ENCODE assay signal across 21 cellular contexts in the genomic region with DNA sequence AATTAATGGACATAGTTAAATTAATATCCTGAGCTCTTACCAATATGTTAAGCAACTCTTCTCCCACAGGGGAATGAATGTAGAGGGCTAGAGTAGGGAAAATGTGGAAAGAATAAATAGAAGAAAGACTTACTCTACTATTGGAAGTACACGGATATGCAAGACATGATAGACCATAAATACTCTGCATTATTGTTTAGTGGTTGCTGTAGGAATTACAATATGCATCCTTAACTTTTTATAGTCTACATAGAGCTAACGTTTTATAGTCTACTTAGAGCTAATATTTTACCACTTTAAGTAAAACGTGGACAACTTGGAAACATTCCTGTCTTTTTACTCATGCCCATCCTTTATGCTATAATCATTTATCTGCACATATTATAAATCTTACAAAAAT.
DNase-seq lines count a peak whose midpoint lies in the region; ATAC-seq and TF ChIP-seq lines count a peak whose summit lies in the region.
"Had no signal": no experiment of that assay in that cellular context is flagged by ENCODE, and none has a peak within 500 bp of the region (broad histone marks: within the 10 kb centered on the region; RNA-seq: fewer than 3 reads in every experiment).

No MANE protein-coding gene starts in this region.

- no peaks in the 10 kb centered on the region for H3K36me3 ChIP-seq in HCT116 (ENCODE audit: control insufficient read depth in 1 of 2, insufficient read depth in 2 of 2, low read length in 2 of 2)
- no peaks in the 10 kb centered on the region for H3K36me3 ChIP-seq in endodermal cell (ENCODE audit: control insufficient read depth, insufficient read depth, low read length)
- no peaks in the 10 kb centered on the region for H3K36me3 ChIP-seq in neuronal stem cell (replicated peaks in 1 of 2; ENCODE audit: control insufficient read depth in 2 of 2, insufficient read depth in 2 of 2, low read length in 2 of 2)
- H3K36me3 ChIP-seq in transverse colon, result no peaks in the 10 kb centered on the region
- H3K36me3 ChIP-seq: SJCRH30 had no signal

- BruUV-seq in HCT116 (replicated peaks; lab: Mats Ljungman, UMichigan), result no TSS peak

- no peaks in the 10 kb centered on the region for H4K20me1 ChIP-seq in HCT116 (ENCODE audit: insufficient read depth)

- no peaks in the 10 kb centered on the region for H3K9me3 ChIP-seq in HCT116 (ENCODE audit: control insufficient read depth in 1 of 2, insufficient read depth in 1 of 2, low read depth in 1 of 2, low read length in 2 of 2)
- H3K9me3 ChIP-seq in endodermal cell (ENCODE audit: control insufficient read depth, low read length), result no peaks in the 10 kb centered on the region
- H3K9me3 ChIP-seq in neuronal stem cell (replicated peaks in 1 of 2; ENCODE audit: control insufficient read depth in 2 of 2, insufficient read depth in 1 of 2, low read depth in 1 of 2, low read length in 2 of 2), result no peaks in the 10 kb centered on the region
- H3K9me3 ChIP-seq in transverse colon, result no peaks in the 10 kb centered on the region
- H3K9me3 ChIP-seq: SJCRH30 had no signal

- H3K4me2 ChIP-seq in HCT116 (ENCODE audit: low read length), result no peak overlapping the region
- no peak overlapping the region for H3K4me2 ChIP-seq in neuronal stem cell (ENCODE audit: insufficient read depth, low read length, poor library complexity, severe bottlenecking)

- TF ChIP-seq POLR2A in HCT116 (IDR thresholded peaks at IDR 0.05; ENCODE audit: borderline replicate concordance, extremely low read depth, insufficient read depth, insufficient read length) (no peak), transverse colon (IDR thresholded peaks at IDR 0.05) (no peak)

- H3K9ac ChIP-seq in HCT116 (ENCODE audit: low read length), result no peak overlapping the region
- no peak overlapping the region for H3K9ac ChIP-seq in endodermal cell (ENCODE audit: extremely low read depth, low read length, poor library complexity, severe bottlenecking)
- no peak overlapping the region for H3K9ac ChIP-seq in neuronal stem cell (ENCODE audit: low read depth, low read length, poor library complexity)

- H3K4ac ChIP-seq in neuronal stem cell (ENCODE audit: low read length), result no peak overlapping the region

- no peaks in the 10 kb centered on the region for H3K79me1 ChIP-seq in neuronal stem cell (ENCODE audit: low read depth, low read length)

- H3K27me3 Mint-ChIP-seq in endodermal cell (ENCODE audit: insufficient read depth), result no peaks in the 10 kb centered on the region

- no peak overlapping the region for H3K23ac ChIP-seq in neuronal stem cell (ENCODE audit: low read depth, low read length, poor library complexity)

- no peaks in the 10 kb centered on the region for H3K36me3 Mint-ChIP-seq in endodermal cell (ENCODE audit: low read depth)
- H3K36me3 Mint-ChIP-seq: CD14-positive monocyte had no signal

- H3K4me3 ChIP-seq in HCT116 (replicated peaks in 1 of 2; ENCODE audit: low read depth in 1 of 2, low read length in 2 of 2) (no peak overlapping the region), endodermal cell (ENCODE audit: low read length) (no peak overlapping the region), neuronal stem cell (ENCODE audit: low read length in 2 of 2) (no peak overlapping the region), transverse colon (no peak overlapping the region)
- H3K4me3 ChIP-seq: SJCRH30 had no signal

- H3K4me1 ChIP-seq in HCT116 (ENCODE audit: control insufficient read depth in 1 of 2, insufficient read depth in 2 of 2, low read length in 2 of 2) (no peaks in the 10 kb centered on the region), endodermal cell (ENCODE audit: control insufficient read depth, insufficient read depth, low read length) (no peaks in the 10 kb centered on the region), neuronal stem cell (ENCODE audit: control insufficient read depth in 2 of 2, insufficient read depth in 1 of 2, low read depth in 1 of 2, low read length in 2 of 2) (no peaks in the 10 kb centered on the region), transverse colon (no peaks in the 10 kb centered on the region)
- H3K4me1 ChIP-seq: SJCRH30 had no signal

- H3K4me3 Mint-ChIP-seq in endodermal cell, result no peak overlapping the region
- H3K4me3 Mint-ChIP-seq: CD14-positive monocyte had no signal

- WGBS in endodermal cell (ENCODE audit: insufficient coverage in 1 of 2, insufficient read length in 1 of 2), 2 experiments, result 80 to 90% methylated on average over 2 of the region's 3 CpGs
- no CpG with 5 or more reads among the region's 3 CpGs for WGBS in neuronal stem cell (ENCODE audit: extremely low coverage in 2 of 2, insufficient read length in 2 of 2, insufficient replicate concordance in 1 of 2), 2 donors
- 37 to 41% methylated on average over 3 of the region's 3 CpGs for WGBS in transverse colon (ENCODE audit: low coverage in 1 of 2), 2 donors

- no peak overlapping the region for H2BK5ac ChIP-seq in neuronal stem cell (ENCODE audit: low read length)

- no peak overlapping the region for H4K8ac ChIP-seq in neuronal stem cell (ENCODE audit: low read depth, low read length)

- H3K27ac Mint-ChIP-seq in endodermal cell, result no peak overlapping the region
- H3K27ac Mint-ChIP-seq: CD14-positive monocyte had no signal

- RAD21 ChIA-PET in HCT116 (lab: Charles Lee; ENCODE audit: low non-redundant PET in 1 of 2, low total read pairs in 2 of 2, uncharacterized antibody in 2 of 2, unreplicated experiment in 2 of 2), result no interaction called here

- H3K27me3 ChIP-seq in HCT116 (ENCODE audit: insufficient read depth, low read length) (no peaks in the 10 kb centered on the region), endodermal cell (ENCODE audit: control insufficient read depth, insufficient read depth, low read length, poor library complexity, severe bottlenecking) (no peaks in the 10 kb centered on the region), neuronal stem cell (ENCODE audit: control insufficient read depth in 3 of 3, insufficient read depth in 3 of 3, low read depth in 1 of 3, low read length in 3 of 3) (no peaks in the 10 kb centered on the region), transverse colon (no peaks in the 10 kb centered on the region)
- H3K27me3 ChIP-seq: SJCRH30 had no signal

- H2BK15ac ChIP-seq in neuronal stem cell (ENCODE audit: low read length), result no peak overlapping the region

- H4K91ac ChIP-seq in neuronal stem cell (ENCODE audit: low read depth, low read length, poor library complexity), result no peak overlapping the region

- H2BK120ac ChIP-seq in neuronal stem cell (ENCODE audit: low read depth, low read length), result no peak overlapping the region

- no peak overlapping the region for H3K14ac ChIP-seq in neuronal stem cell (ENCODE audit: low read length)

- H3K9me3 Mint-ChIP-seq in endodermal cell, result peaks cover 6% of the 10 kb centered on the region

- in situ Hi-C loops in transverse colon (cut with MboI; ENCODE audit: low pct_ligation_motif_present in 1 of 4, low pct_unique_long_range_greater_than_20kb in 1 of 4, low sequenced_read_pairs in 3 of 4), result no loop called here

- POLR2A ChIA-PET in HCT116 (lab: Charles Lee), result no interaction called here

- no peak overlapping the region for H3K18ac ChIP-seq in neuronal stem cell (ENCODE audit: low read length)

- H3K79me2 ChIP-seq in HCT116 (ENCODE audit: insufficient read depth, low read length), result no peaks in the 10 kb centered on the region

- peak in 2 of 3 experiments; percentile 4 to 30; a peak in 1 of 6 replicates for TF ChIP-seq CTCF in HCT116 (IDR thresholded peaks at IDR 0.05 in 2 of 3, conservative IDR thresholded peaks at IDR 0.05 in 1 of 3; ENCODE audit: borderline replicate concordance in 1 of 3, insufficient read depth in 1 of 3, low read depth in 2 of 3, low read length in 2 of 3)
- peak; percentile 15 for TF ChIP-seq CTCF in endodermal cell (conservative IDR thresholded peaks at IDR 0.05)
- TF ChIP-seq CTCF in transverse colon (IDR thresholded peaks at IDR 0.05), result no peak

- H2BK12ac ChIP-seq in neuronal stem cell (ENCODE audit: low read length), result no peak overlapping the region

- no peaks in the 10 kb centered on the region for H3K9me2 ChIP-seq in HCT116 (ENCODE audit: insufficient read depth)

- CTCF ChIA-PET in HCT116 (lab: Charles Lee), result interaction anchor here (0.9 kb wide), 1 partner anchor 11 kb away, joined by 3 read pairs; no protein-coding TSS in a partner anchor

- H3K27ac ChIP-seq in HCT116 (ENCODE audit: low read depth, low read length), result no peak overlapping the region
- no peak overlapping the region for H3K27ac ChIP-seq in endodermal cell (ENCODE audit: low read depth, low read length)
- no peak overlapping the region for H3K27ac ChIP-seq in neuronal stem cell (replicated peaks; ENCODE audit: low read length)
- H3K27ac ChIP-seq in transverse colon, result no peak overlapping the region
- H3K27ac ChIP-seq: HL-60, SJCRH30 had no signal

- H2AK5ac ChIP-seq in neuronal stem cell (ENCODE audit: low read depth, low read length), result no peak overlapping the region

- no peak for TF ChIP-seq EP300 in transverse colon (IDR thresholded peaks at IDR 0.05; ENCODE audit: low read depth)

- DNase-seq in HCT116 (ENCODE audit: low read depth, low spot score) (no peak), RKO (ENCODE audit: low spot score) (peak; percentile 2), endodermal cell (no peak), neuronal stem cell (ENCODE audit: low spot score) (no peak), transverse colon (no peak), RPMI8226 (no peak)
- DNase-seq: ACHN, AML-193, COR-L47, DMS153, GOT3, IMR-90, Karpas-422, NCI-H1417 treated with DMSO at 0.1 percent for 48 hours, NCI-H187 treated with DMSO at 0.1 percent for 48 hours, NCI-H69, SJCRH30, T-helper 2 cell had no signal

- intact Hi-C loops in HCT116 (cut with micrococcal nuclease), result no loop called here
- intact Hi-C loops in transverse colon (cut with DNase I; ENCODE audit: low total_unique reads), result no loop called here

- TF ChIP-seq RAD21 in HCT116 (IDR thresholded peaks at IDR 0.05; ENCODE audit: low read depth), result no peak

- H2AFZ ChIP-seq in HCT116 (ENCODE audit: low read depth, low read length, poor library complexity, severe bottlenecking) (peak overlapping the region; percentile 60), neuronal stem cell (ENCODE audit: low read length) (no peak overlapping the region)

- H3K4me1 Mint-ChIP-seq in endodermal cell, result no peaks in the 10 kb centered on the region
- H3K4me1 Mint-ChIP-seq: CD14-positive monocyte had no signal

- ATAC-seq in HCT116 (no peak), GM21786 (IDR thresholded peaks at IDR 0.05; ENCODE audit: unreplicated experiment) (no peak)

TF ChIP-seq in HCT116, 20 proteins besides CTCF, POLR2A, EP300 and RAD21:
- TF ChIP-seq EZH2phosphoT487 (IDR thresholded peaks at IDR 0.05; ENCODE audit: borderline replicate concordance), result no peak
- TF ChIP-seq TCF7L2 (IDR thresholded peaks at IDR 0.05; ENCODE audit: borderline replicate concordance, extremely low read depth, insufficient read depth, insufficient read length), result no peak
- TF ChIP-seq, protein P1, sequence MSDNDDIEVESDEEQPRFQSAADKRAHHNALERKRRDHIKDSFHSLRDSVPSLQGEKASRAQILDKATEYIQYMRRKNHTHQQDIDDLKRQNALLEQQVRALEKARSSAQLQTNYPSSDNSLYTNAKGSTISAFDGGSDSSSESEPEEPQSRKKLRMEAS (IDR thresholded peaks at IDR 0.05), result no peak
- TF ChIP-seq SP1 (IDR thresholded peaks at IDR 0.05; ENCODE audit: low read depth), result no peak
TF ChIP-seq in HCT116: peak in this region for 0.

Comparison
In these comparisons a context has a peak if more than half of its experiments do, and no peak if none do; other contexts are left out.
1. CTCF ChIP-seq: peak in HCT116 (2 of 3) and endodermal cell (single experiment); none in transverse colon (0 of 5).